ENCODE assay signal across 8 cellular contexts in genomic region chr14:49867831-49868719, GRCh38. TPM values are rescaled to one million over a fixed set of nuclear protein-coding genes. Genes with fewer than 3 reads are reported as not detected.
A peak's percentile ranks its signal among the peaks of the same experiment; 100 is the strongest.
DNase-seq lines count a peak whose midpoint lies in the region; ATAC-seq, FAIRE-seq and TF ChIP-seq lines count a peak whose summit lies in the region.

No MANE protein-coding gene starts in this region.

- no peaks in the 10 kb centered on the region for H3K36me3 Mint-ChIP-seq in chondrocyte (ENCODE audit: low read depth)

- DNase-seq in BE2C (peak; percentile 99), GM19239 (ENCODE audit: insufficient read length, low spot score) (peak; percentile 70), NCI-H460 (ENCODE audit: extremely low read depth, low read depth) (peak; percentile 96), chondrocyte (ENCODE audit: low spot score) (peak; percentile 96), kidney tubule cell (ENCODE audit: low spot score) (peak; percentile 97)
- DNase-seq in activated CD4-positive, alpha-beta T cell treated with anti-CD3 and anti-CD28 coated beads for 1 hour: peak; percentile 95
- DNase-seq in stimulated activated CD4-positive, alpha-beta T cell treated with anti-CD3 and anti-CD28 coated beads, Interleukin-15, amount 100 ng/mL, for 48 hours (ENCODE audit: low read depth in 2 of 2): peak; percentile 99

- FAIRE-seq in GM19239 (lab: Jason Lieb, UNC): peak; percentile 91

- H3K36me3 ChIP-seq in BE2C: no peaks in the 10 kb centered on the region

- peak overlapping the region; percentile 70 for H3K4me3 ChIP-seq in BE2C (ENCODE audit: low read depth, low read length)

- H3K4me3 Mint-ChIP-seq in chondrocyte (ENCODE audit: unreplicated experiment): peak overlapping the region; percentile 93

- H3K27ac Mint-ChIP-seq in chondrocyte (ENCODE audit: unreplicated experiment): peak overlapping the region; percentile 99

- peaks cover 12% of the 10 kb centered on the region for H3K4me1 Mint-ChIP-seq in chondrocyte (ENCODE audit: low read depth)

- TF ChIP-seq CTCF in BE2C (IDR thresholded peaks at IDR 0.05; ENCODE audit: low read depth, low read length) (no peak), chondrocyte (IDR thresholded peaks at IDR 0.05) (no peak)

- H3K9me3 Mint-ChIP-seq in chondrocyte (ENCODE audit: low read depth): no peaks in the 10 kb centered on the region

- peaks cover 4% of the 10 kb centered on the region; the same call in 1 of the 2 replicates for H3K4me1 ChIP-seq in BE2C

- no peaks in the 10 kb centered on the region for H3K27me3 Mint-ChIP-seq in chondrocyte (ENCODE audit: low read depth)

- peak; percentile 86 for ATAC-seq in HG03439 (IDR thresholded peaks at IDR 0.05; ENCODE audit: unreplicated experiment)

- no peaks in the 10 kb centered on the region for H3K9me3 ChIP-seq in BE2C

- H3K27me3 ChIP-seq in BE2C: no peaks in the 10 kb centered on the region

RNA-seq across cellular contexts. Expression of gene NEMF, which starts 15.5 kb away (rescaled TPM):
- 25.0 TPM for polyA plus RNA-seq in BE2C (2012; ENCODE audit: insufficient read depth, insufficient read length, low read depth)
- 61.1 and 73.4 TPM in 2 replicates for total RNA-seq in NCI-H460 (2014; rRNA removed; shearing (Covaris generic))
- 37.6 and 44.6 TPM in 2 replicates for polyA plus RNA-seq in NCI-H460 (2014; cell fraction: nucleus; rRNA removed)
- total RNA-seq in chondrocyte: 49.8 to 72.9 TPM (median 57.4 TPM) in 3 replicates

RNA-seq across cellular contexts. Expression of gene ARF6, which starts 24.8 kb away (rescaled TPM):
- 34.3 TPM for polyA plus RNA-seq in BE2C (2012; ENCODE audit: insufficient read depth, insufficient read length, low read depth)
- 47.8 and 54.4 TPM in 2 replicates for total RNA-seq in NCI-H460 (2014; rRNA removed; shearing (Covaris generic))
- 23.8 and 26.6 TPM in 2 replicates for polyA plus RNA-seq in NCI-H460 (2014; cell fraction: nucleus; rRNA removed)
- 53.2 to 55.3 TPM (median 54.4 TPM) in 3 replicates for total RNA-seq in chondrocyte

Comparison
In these comparisons a context has a peak if more than half of its experiments do, and no peak if none do; other contexts are left out.
1. Peak in every context shown above with its lines: DNase-seq, ATAC-seq and H3K4me3 ChIP-seq.